ENCODE assay signal across 8 cellular contexts in the genomic region with DNA sequence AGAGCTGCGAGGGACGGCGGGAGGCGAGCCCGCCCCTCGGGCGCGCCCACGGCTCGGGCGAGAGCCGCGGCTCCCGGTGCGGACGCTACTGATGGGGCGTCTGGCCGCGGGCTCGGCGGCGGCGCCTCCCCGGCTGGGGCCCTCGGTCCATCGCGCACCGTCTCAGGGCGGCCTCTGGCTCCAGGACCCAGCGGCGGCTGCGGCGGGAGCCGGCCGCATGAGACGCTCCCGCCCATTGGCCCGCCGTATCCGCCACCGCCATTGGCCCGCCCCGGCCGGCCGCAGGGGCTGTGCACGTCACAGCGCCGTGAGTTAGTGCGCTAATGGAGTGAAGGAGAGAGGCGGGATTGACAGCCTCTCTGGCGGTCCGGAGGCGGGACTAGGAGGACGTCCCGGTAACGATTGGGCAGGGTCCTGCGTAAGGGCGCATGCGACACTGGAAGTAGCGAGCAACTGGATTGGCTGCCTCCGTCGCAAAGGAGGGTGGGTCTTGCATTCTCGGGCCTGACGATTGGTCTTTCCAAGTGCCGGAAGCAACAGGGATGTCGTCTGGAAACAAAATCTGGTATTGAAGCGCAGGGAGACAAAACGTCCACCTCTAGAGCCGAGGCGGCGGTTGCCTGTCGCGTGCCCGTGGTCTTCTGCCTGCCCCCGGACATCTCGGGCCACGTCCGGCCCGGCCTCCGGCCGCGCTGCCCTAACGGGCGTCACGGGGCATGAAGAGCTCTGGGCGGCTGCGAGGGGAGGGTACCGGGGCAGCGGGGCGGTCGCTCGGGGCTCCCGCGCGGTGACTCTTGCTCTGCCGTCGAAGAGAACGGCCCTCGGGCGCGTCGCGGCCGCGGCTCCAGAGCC. TPM values are rescaled to one million over a fixed set of nuclear protein-coding genes. Genes with fewer than 3 reads are reported as not detected.
A peak's percentile ranks its signal among the peaks of the same experiment; 100 is the strongest.
DNase-seq lines count a peak whose midpoint lies in the region; ATAC-seq, FAIRE-seq and TF ChIP-seq lines count a peak whose summit lies in the region.

ANKRD11 (minus strand) TSS at position 176 of the 852 bp plus-strand sequence. CDS start 173,542 bp downstream, outside the sequence.

- no peak for TF ChIP-seq CTCF in WERI-Rb-1 (IDR thresholded peaks at IDR 0.05; ENCODE audit: low read depth, low read length)
- TF ChIP-seq CTCF in mammary epithelial cell (conservative IDR thresholded peaks at IDR 0.05 in 1 of 2, IDR thresholded peaks at IDR 0.05 in 1 of 2; ENCODE audit: extremely low read depth in 1 of 2, insufficient read depth in 1 of 2, low read depth in 1 of 2, low read length in 2 of 2): no peak

- BruUV-seq in mammary epithelial cell (replicated peaks; lab: Mats Ljungman, UMichigan): no TSS peak

- dilution Hi-C loops in mammary epithelial cell (cut with HindIII; ENCODE audit: low sequenced_read_pairs): no loop called here

- H3K9ac ChIP-seq in mammary epithelial cell (ENCODE audit: insufficient read depth, low read length) (peak within 1 kb of the TSS; percentile 88), iPS-20b (ENCODE audit: low read depth, low read length) (peak within 1 kb of the TSS; percentile 95)

- DNase-seq in ACHN (peak; percentile 100), NCI-H2227 (lab: John Stamatoyannopoulos, UW; ENCODE audit: unreplicated experiment) (peak; percentile 97), WERI-Rb-1 (peak; percentile 95), mammary epithelial cell (peak; percentile 100), small intestine (peak; percentile 100)

- intact Hi-C loops in mammary epithelial cell (cut with micrococcal nuclease): loop anchor here (1.0 to 2.0 kb wide), 3 partner anchors 12 to 174 kb away; partner anchors contain the start of gene SPG7

- H3K27ac ChIP-seq in WERI-Rb-1: peak within 1 kb of the TSS; percentile 77
- H3K27ac ChIP-seq in mammary epithelial cell (ENCODE audit: insufficient read depth, low read depth, low read length): peak within 1 kb of the TSS; percentile 78
- peak within 1 kb of the TSS; percentile 86 for H3K27ac ChIP-seq in iPS-20b (ENCODE audit: low read length)
- H3K27ac ChIP-seq in small intestine (ENCODE audit: low read depth in 1 of 2, low read length in 1 of 2): peak within 1 kb of the TSS; percentile 84 to 98

- ATAC-seq in GM18873 (IDR thresholded peaks at IDR 0.05; ENCODE audit: low FRiP score, unreplicated experiment) (peak; percentile 84), HG03139 (IDR thresholded peaks at IDR 0.05; ENCODE audit: unreplicated experiment) (peak; percentile 82)

- no peak for FAIRE-seq in small intestine (lab: Jason Lieb, UNC)

- H3K4me3 ChIP-seq in WERI-Rb-1 (ENCODE audit: low read depth, low read length) (peak within 1 kb of the TSS; percentile 79), mammary epithelial cell (replicated peaks in 1 of 3; ENCODE audit: insufficient read depth in 1 of 3, low read depth in 2 of 3, low read length in 3 of 3) (peak within 1 kb of the TSS; percentile 83 to 89 (median 89)), iPS-20b (ENCODE audit: low read length) (peak within 1 kb of the TSS; percentile 96), small intestine (ENCODE audit: low read depth in 1 of 2, low read length in 2 of 2) (peak within 1 kb of the TSS; percentile 80 to 99)

- peak within 1 kb of the TSS; percentile 91 for H2AFZ ChIP-seq in mammary epithelial cell (ENCODE audit: low read depth, low read length)

- H3K27me3 ChIP-seq in WERI-Rb-1 (ENCODE audit: insufficient read depth, low read depth, severe bottlenecking): no peaks in the 10 kb centered on the region
- no peaks in the 10 kb centered on the region for H3K27me3 ChIP-seq in mammary epithelial cell (ENCODE audit: insufficient read depth, low read length)
- no peaks in the 10 kb centered on the region for H3K27me3 ChIP-seq in iPS-20b (ENCODE audit: insufficient read depth, low read length)
- no peaks in the 10 kb centered on the region for H3K27me3 ChIP-seq in small intestine (ENCODE audit: control insufficient read depth in 2 of 2, insufficient read depth in 2 of 2, low read length in 2 of 2)

- peaks cover 82% of the 10 kb centered on the region for H3K79me2 ChIP-seq in mammary epithelial cell (ENCODE audit: insufficient read depth, low read length)

- peaks cover 22% of the 10 kb centered on the region for H3K4me1 ChIP-seq in mammary epithelial cell (ENCODE audit: insufficient read depth, low read length)
- peaks cover 14% of the 10 kb centered on the region for H3K4me1 ChIP-seq in iPS-20b (ENCODE audit: insufficient read depth, low read length)
- H3K4me1 ChIP-seq in small intestine (ENCODE audit: control insufficient read depth in 2 of 2, insufficient read depth in 1 of 2, low read depth in 1 of 2, low read length in 1 of 2): peaks cover 11 to 15% of the 10 kb centered on the region in 2 donors

- CTCF ChIA-PET in mammary epithelial cell (lab: Charles Lee; ENCODE audit: low non-redundant PET): no interaction called here

- peak within 1 kb of the TSS; percentile 84 for H3K4me2 ChIP-seq in mammary epithelial cell (ENCODE audit: insufficient read depth, low read depth, low read length)

- under 1% methylated on average over 37 of the region's 105 CpGs for WGBS in mammary epithelial cell (ENCODE audit: low coverage, missing lambda C conversion rate)
- 0 to 1% (median 0%) methylated on average over 81 to 105 of the region's 105 CpGs for WGBS in small intestine, 3 donors

- in situ Hi-C loops in ACHN (cut with HindIII; ENCODE audit: low pct_ligation_motif_present, low pct_unique_long_range_greater_than_20kb, low sequenced_read_pairs) (no loop called here), mammary epithelial cell (cut with MboI; ENCODE audit: low sequenced_read_pairs in 2 of 2) (no loop called here)

- H3K36me3 ChIP-seq in WERI-Rb-1 (no peaks in the 10 kb centered on the region), mammary epithelial cell (ENCODE audit: insufficient read depth, low read length) (no peaks in the 10 kb centered on the region), iPS-20b (ENCODE audit: insufficient read depth, low read depth, low read length) (no peaks in the 10 kb centered on the region), small intestine (ENCODE audit: control insufficient read depth in 2 of 2, insufficient read depth in 2 of 2, low read length in 2 of 2) (no peaks in the 10 kb centered on the region)

- H4K20me1 ChIP-seq in mammary epithelial cell (ENCODE audit: insufficient read depth, low read length): peaks cover 6% of the 10 kb centered on the region

- H3K9me3 ChIP-seq in WERI-Rb-1 (ENCODE audit: severe bottlenecking) (no peaks in the 10 kb centered on the region), mammary epithelial cell (replicated peaks; ENCODE audit: insufficient read depth, low read length) (no peaks in the 10 kb centered on the region), iPS-20b (ENCODE audit: insufficient read depth, low read depth, low read length) (no peaks in the 10 kb centered on the region), small intestine (ENCODE audit: control insufficient read depth, low read depth) (no peaks in the 10 kb centered on the region)

RNA-seq across cellular contexts. Expression of gene ANKRD11, which starts in this region (rescaled TPM):
- 100 to 1,000 TPM in 1 of 2 donors, 10 to 100 TPM in 1; 97.4 to 224 TPM for total RNA-seq in mammary epithelial cell
- polyA plus RNA-seq in mammary epithelial cell (48.1 TPM), small intestine (10 to 100 TPM; 48.4 to 72.1 (median 59.0) TPM)
- 113 TPM for polyA minus RNA-seq in mammary epithelial cell

Comparison
In these comparisons a context has a peak if more than half of its experiments do, and no peak if none do; other contexts are left out.
1. Peak in every context shown above with its lines: DNase-seq, ATAC-seq, H3K4me3 ChIP-seq and H3K27ac ChIP-seq.